Comparison of ENCODE assay signal across 38 cellular contexts in genomic region chr5:16859346-16859745, GRCh38.
"Had no signal": no experiment of that assay in that cellular context is flagged by ENCODE, and none has a peak within 500 bp of the region (broad histone marks: within the 10 kb centered on the region; RNA-seq: fewer than 3 reads in every experiment).

No MANE protein-coding gene starts in this region.

- H3K4me3 ChIP-seq: adrenal gland, body of pancreas, breast epithelium had no signal

- H3K36me3 Mint-ChIP-seq: activated CD4-positive, alpha-beta memory T cell treated with anti-CD3 and anti-CD28 coated beads for 36 hours; activated naive CD4-positive, alpha-beta T cell treated with anti-CD3 and anti-CD28 coated beads, Interleukin-2, amount 50 U/mL, for 72 hours; activated naive CD8-positive, alpha-beta T cell treated with anti-CD3 and anti-CD28 coated beads for 36 hours had no signal

- H3K9me3 ChIP-seq: adrenal gland, body of pancreas had no signal

- H3K27me3 ChIP-seq: adrenal gland, body of pancreas, brain microvascular endothelial cell, breast epithelium had no signal

- DNase-seq: activated CD4-positive, alpha-beta memory T cell treated with anti-CD3 and anti-CD28 coated beads for 36 hours; activated CD4-positive, alpha-beta T cell treated with anti-CD3 and anti-CD28 coated beads for 1 hour; activated CD4-positive, alpha-beta T cell treated with anti-CD3 and anti-CD28 coated beads for 36 hours; activated CD4-positive, alpha-beta T cell treated with anti-CD3 and anti-CD28 coated beads for 48 hours; activated CD4-positive, alpha-beta T cell treated with anti-CD3 and anti-CD28 coated beads, Interleukin-2, amount 50 U/mL, for 1 hour; activated CD4-positive, alpha-beta T cell treated with anti-CD3 and anti-CD28 coated beads, Interleukin-2, amount 50 U/mL, for 4 hours; activated CD4-positive, CD25-positive, alpha-beta regulatory T cell; activated CD8-positive, alpha-beta memory T cell treated with anti-CD3 and anti-CD28 coated beads, Interleukin-2, amount 50 U/mL, for 4 hours; activated CD8-positive, alpha-beta T cell treated with anti-CD3 and anti-CD28 coated beads for 36 hours; activated effector memory CD4-positive, alpha-beta T cell treated with anti-CD3 and anti-CD28 coated beads, Interleukin-2, amount 50 U/mL, for 16 hours; activated gamma-delta T cell treated with Interleukin-2 at 50 U/mL for 16 hours; activated naive CD4-positive, alpha-beta T cell; activated naive CD4-positive, alpha-beta T cell treated with anti-CD3 and anti-CD28 coated beads for 36 hours; activated naive CD4-positive, alpha-beta T cell treated with anti-CD3 and anti-CD28 coated beads, Interleukin-2, amount 50 U/mL, for 16 hours; activated naive CD8-positive, alpha-beta T cell treated with anti-CD3 and anti-CD28 coated beads for 36 hours; activated T-cell treated with anti-CD3 and anti-CD28 coated beads for 4 hours; activated T-cell treated with anti-CD3 and anti-CD28 coated beads, Interleukin-2, amount 50 U/mL, for 1 hour; activated T-cell treated with anti-CD3 and anti-CD28 coated beads, Interleukin-2, amount 50 U/mL, for 4 hours; activated T-cell treated with anti-CD3 and anti-CD28 coated beads, Interleukin-2, amount 50 U/mL, for 72 hours; adrenal gland; amniotic stem cell; aorta; body of pancreas; brain microvascular endothelial cell; central memory CD4-positive, alpha-beta T cell; T-helper 1 cell; T-helper 2 cell; T-helper 9 cell had no signal

- H3K27me3 Mint-ChIP-seq: activated CD4-positive, alpha-beta memory T cell treated with anti-CD3 and anti-CD28 coated beads for 36 hours; activated CD4-positive, alpha-beta T cell treated with anti-CD3 and anti-CD28 coated beads for 36 hours; activated CD8-positive, alpha-beta T cell treated with anti-CD3 and anti-CD28 coated beads for 36 hours; activated naive CD8-positive, alpha-beta T cell treated with anti-CD3 and anti-CD28 coated beads for 36 hours had no signal

- FAIRE-seq: astrocyte, TTC549 had no signal

- H3K27ac Mint-ChIP-seq: activated CD4-positive, alpha-beta memory T cell treated with anti-CD3 and anti-CD28 coated beads for 36 hours; activated CD4-positive, alpha-beta T cell treated with anti-CD3 and anti-CD28 coated beads for 36 hours; activated CD8-positive, alpha-beta T cell treated with anti-CD3 and anti-CD28 coated beads for 36 hours; activated naive CD4-positive, alpha-beta T cell treated with anti-CD3 and anti-CD28 coated beads for 36 hours; activated naive CD4-positive, alpha-beta T cell treated with anti-CD3 and anti-CD28 coated beads, Interleukin-2, amount 50 U/mL, for 72 hours; activated naive CD8-positive, alpha-beta T cell treated with anti-CD3 and anti-CD28 coated beads for 36 hours; activated T-cell treated with anti-CD3 and anti-CD28 coated beads, Interleukin-2, amount 50 U/mL, for 72 hours; activated T-helper 1 cell treated with anti-CD3 and anti-CD28 coated beads, Interleukin-12 subunit alpha, Interleukin-12 subunit beta, Interleukin-2, Interleukin-4 antibody, amounts not matched to agents 30 ng/mL and 10 ng/mL and 1 ng/mL, durations not matched to agents 14 hours and 24 hours and 36 hours; activated T-helper 17 cell treated with anti-CD3 and anti-CD28 coated beads, Interleukin-2, amount 50 U/mL, for 72 hours; T-helper 1 cell treated with Interleukin-12 subunit alpha and Interleukin-12 subunit beta and Interleukin-4 antibody, amounts not matched to agents 30 μg/mL and 1 μg/mL, for 36 hours; T-helper 2 cell treated with Interferon-gamma antibody and Interleukin-4, amounts not matched to agents 5 μg/mL and 100 μg/mL, for 36 hours had no signal

- H3K9me3 Mint-ChIP-seq: activated CD8-positive, alpha-beta T cell treated with anti-CD3 and anti-CD28 coated beads for 36 hours; activated naive CD4-positive, alpha-beta T cell treated with anti-CD3 and anti-CD28 coated beads for 36 hours; activated naive CD4-positive, alpha-beta T cell treated with anti-CD3 and anti-CD28 coated beads, Interleukin-2, amount 50 U/mL, for 72 hours; activated T-cell treated with anti-CD3 and anti-CD28 coated beads, Interleukin-2, amount 50 U/mL, for 4 hours; activated T-cell treated with anti-CD3 and anti-CD28 coated beads, Interleukin-2, amount 50 U/mL, for 72 hours; activated T-helper 1 cell treated with anti-CD3 and anti-CD28 coated beads, Interleukin-12 subunit alpha, Interleukin-12 subunit beta, Interleukin-2, Interleukin-4 antibody, amounts not matched to agents 30 ng/mL and 10 ng/mL and 1 ng/mL, durations not matched to agents 14 hours and 24 hours and 36 hours; T-helper 1 cell treated with Interleukin-12 subunit alpha and Interleukin-12 subunit beta and Interleukin-4 antibody, amounts not matched to agents 30 μg/mL and 1 μg/mL, for 36 hours; T-helper 2 cell treated with Interferon-gamma antibody and Interleukin-4, amounts not matched to agents 5 μg/mL and 100 μg/mL, for 36 hours had no signal

- H3K4me1 Mint-ChIP-seq: activated CD4-positive, alpha-beta T cell treated with anti-CD3 and anti-CD28 coated beads for 36 hours; activated naive CD8-positive, alpha-beta T cell treated with anti-CD3 and anti-CD28 coated beads for 36 hours; activated T-helper 17 cell treated with anti-CD3 and anti-CD28 coated beads, Interleukin-2, amount 50 U/mL, for 72 hours had no signal

- ATAC-seq: activated CD4-positive, alpha-beta T cell treated with anti-CD3 and anti-CD28 coated beads for 36 hours; activated CD4-positive, CD25-positive, alpha-beta regulatory T cell treated with anti-CD3 and anti-CD28 coated beads, Interleukin-2, amount 50 U/mL, for 24 hours; activated CD8-positive, alpha-beta T cell treated with anti-CD3 and anti-CD28 coated beads for 36 hours; activated naive CD4-positive, alpha-beta T cell treated with anti-CD3 and anti-CD28 coated beads, Interleukin-2, amount 50 U/mL, for 72 hours; activated T-cell treated with anti-CD3 and anti-CD28 coated beads, Interleukin-2, amount 50 U/mL, for 4 hours; activated T-cell treated with anti-CD3 and anti-CD28 coated beads, Interleukin-2, amount 50 U/mL, for 72 hours; activated T-helper 17 cell treated with anti-CD3 and anti-CD28 coated beads, Interleukin-2, amount 50 U/mL, for 72 hours; body of pancreas had no signal

- H3K4me1 ChIP-seq: breast epithelium had no signal

- H3K36me3 ChIP-seq: adrenal gland, brain microvascular endothelial cell, breast epithelium had no signal

- H3K4me3 Mint-ChIP-seq: activated CD4-positive, alpha-beta memory T cell treated with anti-CD3 and anti-CD28 coated beads for 36 hours; activated CD4-positive, alpha-beta T cell treated with anti-CD3 and anti-CD28 coated beads for 36 hours; activated CD8-positive, alpha-beta T cell treated with anti-CD3 and anti-CD28 coated beads for 36 hours; activated naive CD4-positive, alpha-beta T cell treated with anti-CD3 and anti-CD28 coated beads for 36 hours; activated naive CD8-positive, alpha-beta T cell treated with anti-CD3 and anti-CD28 coated beads for 36 hours; activated T-cell treated with anti-CD3 and anti-CD28 coated beads, Interleukin-2, amount 50 U/mL, for 4 hours; activated T-cell treated with anti-CD3 and anti-CD28 coated beads, Interleukin-2, amount 50 U/mL, for 72 hours; activated T-helper 1 cell treated with anti-CD3 and anti-CD28 coated beads, Interleukin-12 subunit alpha, Interleukin-12 subunit beta, Interleukin-2, Interleukin-4 antibody, amounts not matched to agents 30 ng/mL and 10 ng/mL and 1 ng/mL, durations not matched to agents 14 hours and 24 hours and 36 hours; activated T-helper 17 cell treated with anti-CD3 and anti-CD28 coated beads, Interleukin-2, amount 50 U/mL, for 72 hours; T-helper 1 cell treated with Interleukin-12 subunit alpha and Interleukin-12 subunit beta and Interleukin-4 antibody, amounts not matched to agents 30 μg/mL and 1 μg/mL, for 36 hours; T-helper 2 cell treated with Interferon-gamma antibody and Interleukin-4, amounts not matched to agents 5 μg/mL and 100 μg/mL, for 36 hours had no signal

- H3K27ac ChIP-seq: adrenal gland, body of pancreas, brain microvascular endothelial cell, breast epithelium, VCaP had no signal
